Comparison of ENCODE assay signal across 15 cellular contexts in genomic region chr21:32352556-32352955, GRCh38. TPM values are rescaled to one million over a fixed set of nuclear protein-coding genes. Genes with fewer than 3 reads are reported as not detected.
DNase-seq lines count a peak whose midpoint lies in the region; ATAC-seq and TF ChIP-seq lines count a peak whose summit lies in the region.
"Had no signal": no experiment of that assay in that cellular context is flagged by ENCODE, and none has a peak within 500 bp of the region (broad histone marks: within the 10 kb centered on the region; RNA-seq: fewer than 3 reads in every experiment).

No MANE protein-coding gene starts in this region.

- peaks cover 92% of the 10 kb centered on the region for H3K36me3 ChIP-seq in suprapubic skin

- POLR2A ChIA-PET in RWPE1 (lab: Yijun Ruan, JAX; ENCODE audit: low non-redundant PET), result no interaction called here

- peak; percentile 19 for ATAC-seq in omental fat pad (ENCODE audit: low FRiP score)
- ATAC-seq: A549, HCT116 had no signal

- no peaks in the 10 kb centered on the region for H3K27me3 ChIP-seq in suprapubic skin

- TF ChIP-seq POLR2A in suprapubic skin (IDR thresholded peaks at IDR 0.05), result no peak

- CTCF ChIA-PET in RWPE1 (lab: Yijun Ruan, JAX), result interaction anchor here (0.6 kb wide), 1 partner anchor 1153 kb away, joined by 4 read pairs; no protein-coding TSS in a partner anchor

- H3K27ac ChIP-seq in RWPE1, result 0 out of 2 replicates have a peak overlapping the region, but pooled peaks have one; percentile 3
- H3K27ac ChIP-seq in epithelial cell of prostate, result peak overlapping the region; percentile 68
- peak overlapping the region; percentile 5 for H3K27ac ChIP-seq in suprapubic skin
- H3K27ac ChIP-seq: A549, GM23248 had no signal

- no peak for TF ChIP-seq CTCF in RWPE1 (conservative IDR thresholded peaks at IDR 0.05; ENCODE audit: low read depth)
- TF ChIP-seq CTCF in omental fat pad (IDR thresholded peaks at IDR 0.05), result no peak
- no peak for TF ChIP-seq CTCF in suprapubic skin (IDR thresholded peaks at IDR 0.05)

- no peak overlapping the region for H3K4me3 ChIP-seq in suprapubic skin
- H3K4me3 ChIP-seq: A549, GM23248 had no signal

- no peaks in the 10 kb centered on the region for H3K9me3 ChIP-seq in suprapubic skin
- H3K9me3 ChIP-seq: A549, Caco-2 had no signal

- H3K4me1 ChIP-seq in suprapubic skin, result peaks cover 47% of the 10 kb centered on the region
- H3K4me1 ChIP-seq: A549, Caco-2 had no signal

- no peak for DNase-seq in RWPE1 (ENCODE audit: low spot score)
- DNase-seq in epithelial cell of prostate (ENCODE audit: low read depth, low spot score), result no peak
- no peak for DNase-seq in omental fat pad (ENCODE audit: low spot score)
- DNase-seq in suprapubic skin (ENCODE audit: low spot score in 2 of 2), result peak in 1 of 2 donors; percentile 54
- no peak for DNase-seq in C1 segment of cervical spinal cord (lab: John Stamatoyannopoulos, UW)
- DNase-seq in HPDE6-E6E7 (ENCODE audit: extremely low spot score), result no peak
- DNase-seq: Caco-2; CD8-positive, alpha-beta memory T cell; DMS53; GF-D8; GM23248; IMR-90 had no signal

- WGBS in suprapubic skin, result 86% methylated on average over 7 of the region's 7 CpGs

- no peak for TF ChIP-seq EP300 in suprapubic skin (IDR thresholded peaks at IDR 0.05)

RNA-seq across cellular contexts. Expression of gene URB1, which starts 40.3 kb away (rescaled TPM):
- total RNA-seq in omental fat pad (10 to 100 TPM; 17.3 to 48.5 (median 17.4) TPM), suprapubic skin (10 to 100 TPM; 23.7 to 49.4 (median 33.0) TPM)

RNA-seq across cellular contexts. Expression of gene MRAP, which starts 53.9 kb away (rescaled TPM):
- total RNA-seq in omental fat pad (100 to 1,000 TPM in 1 of 4 donors, 10 to 100 TPM in 2, 1 to 10 TPM in 1; 6.5 to 162 (median 41.3) TPM), suprapubic skin (1 to 10 TPM in 1 of 4 donors, under 1 TPM in 1, not detected in 2; 0.98 to 1.8 TPM)
- total RNA-seq: Caco-2; CD8-positive, alpha-beta memory T cell; GM23248; HT-29; IMR-90 had no signal

RNA-seq across cellular contexts. Expression of gene EVA1C, which starts 60.0 kb away (rescaled TPM):
- total RNA-seq in omental fat pad (100 to 1,000 TPM in 1 of 4 donors, 10 to 100 TPM in 3; 41.1 to 108 (median 75.9) TPM), suprapubic skin (10 to 100 TPM; 57.1 to 98.6 (median 63.2) TPM)
- total RNA-seq: Caco-2 had no signal

Comparison
In these comparisons a context has a peak if more than half of its experiments do, and no peak if none do; other contexts are left out.
1. H3K27ac ChIP-seq: peak in every context shown above with its lines; median percentile 68 in epithelial cell of prostate; 5 in suprapubic skin; 3 in RWPE1.